1 cellular context compared by ENCODE assay signal in genomic region chrX:40079572-40079971, GRCh38.
TF ChIP-seq lines count a peak whose summit lies in the region.

No MANE protein-coding gene starts in this region.

TF ChIP-seq in A549, 52 proteins besides CTCF, POLR2A, EP300 and RAD21 (continued from another document):
- no peak for TF ChIP-seq E2F6 (IDR thresholded peaks at IDR 0.05; ENCODE audit: borderline replicate concordance, low read depth)
- TF ChIP-seq NFE2L2 (conservative IDR thresholded peaks at IDR 0.05; ENCODE audit: low read length) = no peak
- TF ChIP-seq EHMT2 (IDR thresholded peaks at IDR 0.05; ENCODE audit: low read depth) = no peak
- TF ChIP-seq MYC (IDR thresholded peaks at IDR 0.05; ENCODE audit: borderline replicate concordance, low read length) = no peak
- TF ChIP-seq REST (IDR thresholded peaks at IDR 0.05) = no peak
- TF ChIP-seq NPAS2 (CRISPR knock-in tag; IDR thresholded peaks at IDR 0.05; ENCODE audit: borderline replicate concordance) = no peak
